In genomic region chr6:51289041-51289440, GRCh38 we compare ENCODE assay signal across 18 cellular contexts.
DNase-seq lines count a peak whose midpoint lies in the region; ATAC-seq, FAIRE-seq and TF ChIP-seq lines count a peak whose summit lies in the region.
"Had no signal": no experiment of that assay in that cellular context is flagged by ENCODE, and none has a peak within 500 bp of the region (broad histone marks: within the 10 kb centered on the region; RNA-seq: fewer than 3 reads in every experiment).

No MANE protein-coding gene starts in this region.

- H3K9ac ChIP-seq in HepG2 (ENCODE audit: insufficient read depth, low read depth, low read length): no peak overlapping the region

- H3K79me2 ChIP-seq in HepG2 (ENCODE audit: insufficient read depth, low read length): no peaks in the 10 kb centered on the region

- no peaks in the 10 kb centered on the region for H3K27me3 ChIP-seq in brain microvascular endothelial cell (replicated peaks)
- H3K27me3 ChIP-seq in HepG2 (ENCODE audit: control insufficient read depth in 1 of 2, insufficient read depth in 2 of 2, low read length in 2 of 2): no peaks in the 10 kb centered on the region

- H3K27ac ChIP-seq in brain microvascular endothelial cell (no peak overlapping the region), HepG2 (ENCODE audit: extremely low read length, insufficient read depth, low read length) (no peak overlapping the region)
- H3K27ac ChIP-seq: A549 had no signal

- TF ChIP-seq EP300 in HepG2 (IDR thresholded peaks at IDR 0.05; ENCODE audit: low read depth in 2 of 2, low read length in 2 of 2) (no peak), HepG2 (CRISPR knock-in tag; IDR thresholded peaks at IDR 0.05; ENCODE audit: borderline replicate concordance) (no peak)

- BruUV-seq in HepG2 (replicated peaks; lab: Mats Ljungman, UMichigan): no TSS peak

- no peak for FAIRE-seq in HepG2 (lab: Jason Lieb, UNC)
- FAIRE-seq: A549, GM19239 had no signal

- H3K9me3 ChIP-seq in HepG2 (ENCODE audit: low read length): no peaks in the 10 kb centered on the region
- H3K9me3 ChIP-seq: A549 had no signal

- no peak overlapping the region for H2AFZ ChIP-seq in HepG2 (ENCODE audit: low read length)

- no peak for ATAC-seq in HepG2
- ATAC-seq: A549 had no signal

- H4K20me1 ChIP-seq in HepG2 (ENCODE audit: insufficient read depth, low read length): no peaks in the 10 kb centered on the region

- H3K36me3 ChIP-seq in brain microvascular endothelial cell (replicated peaks) (no peaks in the 10 kb centered on the region), HepG2 (replicated peaks in 1 of 2; ENCODE audit: control insufficient read depth in 1 of 2, insufficient read depth in 2 of 2, low read length in 2 of 2) (no peaks in the 10 kb centered on the region)

- 62% methylated on average over 3 of the region's 3 CpGs for whole genome bisulfite sequencing in HepG2 (ENCODE audit: low lambda C conversion rate)

- in situ Hi-C loops in brain microvascular endothelial cell (cut with HindIII; ENCODE audit: low pct_ligation_motif_present, low sequenced_read_pairs) (no loop called here), HepG2 (cut with HindIII; ENCODE audit: extremely low pct_ligation_motif_present, low pct_unique_long_range_greater_than_20kb) (no loop called here)

- DNase-seq in AG10803 (ENCODE audit: low read depth) (peak; percentile 68), HS-5 (ENCODE audit: low read depth) (peak; percentile 55), brain microvascular endothelial cell (peak; percentile 40), glomerular visceral epithelial cell (ENCODE audit: extremely low spot score) (peak; percentile 2), NCI-H2107 treated with DMSO at 0.1 percent for 48 hours (lab: John Stamatoyannopoulos, UW; ENCODE audit: unreplicated experiment) (no peak), ecto neural progenitor cell (ENCODE audit: low spot score) (no peak), SK-N-DZ (ENCODE audit: low spot score) (no peak), HepG2 (ENCODE audit: low spot score) (no peak)
- DNase-seq: AML-193, EL, H9, NCI-H1092, NCI-H2081 treated with DMSO at 0.1 percent for 48 hours, NCI-H524 treated with DMSO at 0.1 percent for 48 hours, RPMI8226, SIG-M5 had no signal

- intact Hi-C loops in HepG2 (cut with micrococcal nuclease; ENCODE audit: unreplicated experiment): no loop called here

- H3K4me2 ChIP-seq in HepG2 (ENCODE audit: low read depth, low read length): no peak overlapping the region
- H3K4me2 ChIP-seq: A549 had no signal

- no peak overlapping the region for H3K4me3 ChIP-seq in AG10803 (ENCODE audit: low read length)
- no peak overlapping the region for H3K4me3 ChIP-seq in brain microvascular endothelial cell (ENCODE audit: low read depth, low read length)
- H3K4me3 ChIP-seq in HepG2 (replicated peaks in 1 of 3; ENCODE audit: insufficient read depth in 1 of 3, low read depth in 2 of 3, low read length in 3 of 3): no peak overlapping the region
- H3K4me3 ChIP-seq: A549 had no signal

- TF ChIP-seq RAD21 in HepG2 (CRISPR knock-in tag; IDR thresholded peaks at IDR 0.05): no peak

- TF ChIP-seq CTCF in AG10803 (conservative IDR thresholded peaks at IDR 0.05; ENCODE audit: low read length): no peak
- TF ChIP-seq CTCF in brain microvascular endothelial cell (IDR thresholded peaks at IDR 0.05; ENCODE audit: low read depth, low read length, missing control alignments): no peak
- TF ChIP-seq CTCF in HepG2 (CRISPR knock-in tag; IDR thresholded peaks at IDR 0.05): no peak

- no peaks in the 10 kb centered on the region for H3K4me1 ChIP-seq in HepG2 (ENCODE audit: insufficient read depth, low read length)
- H3K4me1 ChIP-seq: A549 had no signal

- POLR2A ChIA-PET in HepG2 (lab: Yijun Ruan, JAX): no interaction called here

- CTCF ChIA-PET in HepG2 (lab: Yijun Ruan, JAX; ENCODE audit: low intra/inter-chr PET ratio, low total read pairs): no interaction called here

- TF ChIP-seq POLR2A in HepG2 (IDR thresholded peaks at IDR 0.05; ENCODE audit: insufficient read depth in 1 of 2, low read depth in 2 of 2, low read length in 2 of 2): no peak

TF ChIP-seq in HepG2, 621 proteins besides CTCF, POLR2A, EP300 and RAD21:
- TF ChIP-seq GTF3A (CRISPR knock-in tag; conservative IDR thresholded peaks at IDR 0.05): no peak

Comparison
In these comparisons a context has a peak if more than half of its experiments do, and no peak if none do; other contexts are left out.
1. DNase-seq: peak in AG10803 (single experiment), HS-5 (single experiment), brain microvascular endothelial cell (single experiment) and glomerular visceral epithelial cell (single experiment); none in NCI-H2107 treated with DMSO at 0.1 percent for 48 hours (single experiment), ecto neural progenitor cell (single experiment), SK-N-DZ (single experiment) and HepG2 (single experiment).